ENCODE assay signal across 7 cellular contexts in genomic region chr14:96204151-96205058, GRCh38. TPM values are rescaled to one million over a fixed set of nuclear protein-coding genes. Genes with fewer than 3 reads are reported as not detected.
DNase-seq lines count a peak whose midpoint lies in the region; ATAC-seq, FAIRE-seq and TF ChIP-seq lines count a peak whose summit lies in the region.

Gene BDKRB2 (plus strand): TSS chr14:96204839. CDS start chr14:96237108, 32,269 bp downstream.

- no peaks in the 10 kb centered on the region for H3K36me3 Mint-ChIP-seq in nephron (ENCODE audit: low read depth)
- H3K36me3 Mint-ChIP-seq in effector memory CD8-positive, alpha-beta T cell (ENCODE audit: insufficient read depth), result peaks cover 5% of the 10 kb centered on the region

- H3K27ac Mint-ChIP-seq in nephron, result peak within 1 kb of the TSS in 2 of 3 experiments; percentile 0 to 27
- no peak within 1 kb of the TSS for H3K27ac Mint-ChIP-seq in effector memory CD8-positive, alpha-beta T cell

- no peak for TF ChIP-seq CTCF in WERI-Rb-1 (IDR thresholded peaks at IDR 0.05; ENCODE audit: low read depth, low read length)
- no peak for TF ChIP-seq CTCF in fibroblast of villous mesenchyme (IDR thresholded peaks at IDR 0.05; ENCODE audit: insufficient read depth, low read depth, low read length)
- TF ChIP-seq CTCF in nephron (IDR thresholded peaks at IDR 0.05; ENCODE audit: unreplicated experiment in 3 of 3), result no peak
- TF ChIP-seq CTCF in vagina (IDR thresholded peaks at IDR 0.05), result no peak

- H3K27me3 ChIP-seq in WERI-Rb-1 (ENCODE audit: insufficient read depth, low read depth, severe bottlenecking), result no peaks in the 10 kb centered on the region
- H3K27me3 ChIP-seq in vagina, result no peaks in the 10 kb centered on the region

- peak within 1 kb of the TSS; percentile 63 to 81 (median 78) for H3K4me3 Mint-ChIP-seq in nephron
- no peak within 1 kb of the TSS for H3K4me3 Mint-ChIP-seq in effector memory CD8-positive, alpha-beta T cell

- TF ChIP-seq POLR2A in GM12891 (IDR thresholded peaks at IDR 0.05; ENCODE audit: low read depth, low read length) (no peak), vagina (IDR thresholded peaks at IDR 0.05) (peak in 1 of 2 donors; percentile 83)

- H3K4me1 Mint-ChIP-seq in nephron, result peaks cover 13% of the 10 kb centered on the region
- H3K4me1 Mint-ChIP-seq in effector memory CD8-positive, alpha-beta T cell (ENCODE audit: low read depth in 2 of 2), result peaks cover 0 to 4% of the 10 kb centered on the region in 2 donors

- intact Hi-C loops in vagina (cut with DNase I), result no loop called here

- no peaks in the 10 kb centered on the region for H3K9me3 ChIP-seq in WERI-Rb-1 (ENCODE audit: severe bottlenecking)
- no peaks in the 10 kb centered on the region for H3K9me3 ChIP-seq in vagina

- H3K27ac ChIP-seq in WERI-Rb-1 (peak within 1 kb of the TSS; percentile 3; the same call in 1 of the 2 replicates), vagina (peak within 1 kb of the TSS; percentile 95)

- DNase-seq in GM12891 (ENCODE audit: insufficient read length, low spot score) (no peak), NCI-H1694 (lab: John Stamatoyannopoulos, UW) (peak; percentile 71), WERI-Rb-1 (peak; percentile 78), fibroblast of villous mesenchyme (ENCODE audit: low read depth) (peak; percentile 90), vagina (ENCODE audit: extremely low spot score in 2 of 2) (no peak)
- no peak for DNase-seq in effector memory CD8-positive, alpha-beta T cell

- no peak for FAIRE-seq in GM12891 (lab: Jason Lieb, UNC)

- no peaks in the 10 kb centered on the region for H3K9me3 Mint-ChIP-seq in nephron
- H3K9me3 Mint-ChIP-seq in effector memory CD8-positive, alpha-beta T cell, result no peaks in the 10 kb centered on the region

- ATAC-seq in effector memory CD8-positive, alpha-beta T cell (replicated peaks), result no peak

- H3K4me1 ChIP-seq in vagina, result peaks cover 56% of the 10 kb centered on the region

- no peaks in the 10 kb centered on the region for H3K36me3 ChIP-seq in WERI-Rb-1
- H3K36me3 ChIP-seq in vagina, result no peaks in the 10 kb centered on the region

- H3K27me3 Mint-ChIP-seq in nephron (ENCODE audit: low read depth), result peaks cover 41% of the 10 kb centered on the region
- peaks cover 66 to 89% of the 10 kb centered on the region in 2 donors for H3K27me3 Mint-ChIP-seq in effector memory CD8-positive, alpha-beta T cell

- H3K4me3 ChIP-seq in WERI-Rb-1 (ENCODE audit: low read depth, low read length), result peak within 1 kb of the TSS; percentile 28
- peak within 1 kb of the TSS; percentile 68 for H3K4me3 ChIP-seq in fibroblast of villous mesenchyme (ENCODE audit: low read depth, low read length)
- peak within 1 kb of the TSS; percentile 50 to 74 for H3K4me3 ChIP-seq in vagina

TF ChIP-seq in GM12891, 5 proteins besides CTCF, POLR2A, EP300 and RAD21:
- TF ChIP-seq POLR2AphosphoS5 (IDR thresholded peaks at IDR 0.05; ENCODE audit: low read depth, low read length), result no peak
- TF ChIP-seq SPI1 (IDR thresholded peaks at IDR 0.05; ENCODE audit: low read depth, low read length), result peak; percentile 9; the same call in 1 of the 2 replicates

RNA-seq across cellular contexts. Expression of gene BDKRB2, which starts in this region (rescaled TPM):
- polyA plus RNA-seq in GM12891 (2012; ENCODE audit: low read depth, missing spikeins), result not detected
- total RNA-seq in fibroblast of villous mesenchyme (51.5 and 105 TPM in 2 replicates), vagina (23.3 TPM)

Comparison
In these comparisons a context has a peak if more than half of its experiments do, and no peak if none do; other contexts are left out.
1. DNase-seq: peak in NCI-H1694 (single experiment), WERI-Rb-1 (single experiment) and fibroblast of villous mesenchyme (single experiment); none in GM12891 (single experiment), vagina (0 of 2) and effector memory CD8-positive, alpha-beta T cell (0 of 3).
2. H3K27ac Mint-ChIP-seq: peak in nephron (2 of 3); none in effector memory CD8-positive, alpha-beta T cell (0 of 2).
3. H3K4me3 Mint-ChIP-seq: peak in nephron (3 of 3); none in effector memory CD8-positive, alpha-beta T cell (0 of 2).
4. Peak in every context shown above with its lines, with median percentiles within 50 percentile points of each other: H3K4me3 ChIP-seq.